In the genomic region with DNA sequence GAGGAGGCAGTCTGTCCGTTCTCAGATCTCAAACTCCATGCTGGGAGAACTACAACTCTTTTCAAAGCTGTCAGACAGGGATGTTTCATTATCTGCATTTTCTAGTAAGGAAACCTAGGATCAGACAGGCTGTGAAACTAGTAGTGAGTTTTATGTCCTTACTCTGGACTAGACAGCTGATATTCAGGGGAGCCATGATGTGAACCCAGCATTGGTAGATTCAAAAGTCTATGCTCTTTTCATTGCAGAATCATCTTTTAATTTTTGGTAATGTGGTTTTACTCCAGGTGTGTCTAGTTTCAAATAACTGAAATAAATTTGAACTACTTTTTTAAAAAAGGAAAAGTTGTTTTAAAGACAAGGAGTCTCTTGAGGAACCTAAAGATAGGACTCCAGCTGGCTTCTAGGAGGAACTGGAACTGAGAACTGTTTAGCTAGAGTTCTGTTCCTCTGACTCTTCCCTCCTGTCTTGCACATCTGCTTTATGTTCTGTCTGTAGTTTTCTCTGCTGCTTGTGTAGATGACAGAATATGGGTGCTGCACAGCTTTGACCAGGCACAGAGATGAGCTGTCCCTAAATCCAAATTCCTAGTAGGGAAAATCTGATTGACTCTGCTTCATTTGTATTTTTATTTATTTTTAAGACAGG, we compare ENCODE assay signal across 10 cellular contexts. TPM values are rescaled to one million over a fixed set of nuclear protein-coding genes. Genes with fewer than 3 reads are reported as not detected.
DNase-seq lines count a peak whose midpoint lies in the region; ATAC-seq and TF ChIP-seq lines count a peak whose summit lies in the region.
"Had no signal": no experiment of that assay in that cellular context is flagged by ENCODE, and none has a peak within 500 bp of the region (broad histone marks: within the 10 kb centered on the region; RNA-seq: fewer than 3 reads in every experiment).

No MANE protein-coding gene starts in this region.

- H3K4me3 Mint-ChIP-seq in CD14-positive monocyte = no peak overlapping the region
- H3K4me3 Mint-ChIP-seq in HFFc6 = no peak overlapping the region
- no peak overlapping the region for H3K4me3 Mint-ChIP-seq in T-helper 17 cell
- H3K4me3 Mint-ChIP-seq: natural killer cell had no signal

- peaks cover 10 to 16% (median 13%) of the 10 kb centered on the region in 7 donors for H3K9me3 Mint-ChIP-seq in CD14-positive monocyte
- no peaks in the 10 kb centered on the region; the same call in none of the 2 replicates for H3K9me3 Mint-ChIP-seq in HFFc6

- peak overlapping the region; percentile 4 for H3K4me3 ChIP-seq in SU-DHL-6 (ENCODE audit: insufficient read depth, low read length, poor library complexity, severe bottlenecking)

- peaks cover 0 to 1% (median 0%) of the 10 kb centered on the region in 3 donors for H3K27me3 Mint-ChIP-seq in CD14-positive monocyte (ENCODE audit: low read depth in 3 of 3)
- peaks cover 20% of the 10 kb centered on the region for H3K27me3 Mint-ChIP-seq in HFFc6 (ENCODE audit: insufficient read depth)
- peaks cover 21% of the 10 kb centered on the region for H3K27me3 Mint-ChIP-seq in T-helper 17 cell

- peak overlapping the region; percentile 78 for H3K27ac ChIP-seq in SU-DHL-6 (ENCODE audit: low read depth, low read length)

- H3K4me2 ChIP-seq in SU-DHL-6 (ENCODE audit: low read depth, low read length, poor library complexity, severe bottlenecking) = peak overlapping the region; percentile 43

- no peak overlapping the region for H2AFZ ChIP-seq in SU-DHL-6 (ENCODE audit: low read depth, low read length, severe bottlenecking)

- H3K79me2 ChIP-seq in SU-DHL-6 (ENCODE audit: insufficient read depth, low read length) = no peaks in the 10 kb centered on the region

- H3K4me1 Mint-ChIP-seq in CD14-positive monocyte (peaks cover 29% of the 10 kb centered on the region), HFFc6 (ENCODE audit: low read depth) (peaks cover 12% of the 10 kb centered on the region), T-helper 17 cell (no peaks in the 10 kb centered on the region)
- H3K4me1 Mint-ChIP-seq: natural killer cell had no signal

- H3K27ac Mint-ChIP-seq in CD14-positive monocyte = peak overlapping the region; percentile 14 to 86 (median 80)
- H3K27ac Mint-ChIP-seq in HFFc6 = no peak overlapping the region
- no peak overlapping the region for H3K27ac Mint-ChIP-seq in T-helper 17 cell
- H3K27ac Mint-ChIP-seq: natural killer cell had no signal

- DNase-seq in CD14-positive monocyte (ENCODE audit: low spot score) = no peak
- DNase-seq in KG1 (lab: John Stamatoyannopoulos, UW) = no peak
- no peak for DNase-seq in HFFc6
- DNase-seq in T-helper 17 cell = no peak
- no peak for DNase-seq in A172 (ENCODE audit: low spot score)
- DNase-seq: head of caudate nucleus, natural killer cell had no signal

- H3K36me3 Mint-ChIP-seq in CD14-positive monocyte (peaks cover 3 to 9% of the 10 kb centered on the region in 2 donors), HFFc6 (ENCODE audit: low read depth) (no peaks in the 10 kb centered on the region; the same call in 1 of the 2 replicates), T-helper 17 cell (ENCODE audit: low read depth) (peaks cover 6% of the 10 kb centered on the region)

- H3K27me3 ChIP-seq in SU-DHL-6 (ENCODE audit: low read length) = no peaks in the 10 kb centered on the region

- TF ChIP-seq CTCF in CD14-positive monocyte (IDR thresholded peaks at IDR 0.05) = no peak
- no peak for TF ChIP-seq CTCF in SU-DHL-6 (IDR thresholded peaks at IDR 0.05; ENCODE audit: insufficient read depth, low read length, poor library complexity, severe bottlenecking)
- TF ChIP-seq CTCF in HFFc6 (IDR thresholded peaks at IDR 0.05) = no peak

- ATAC-seq in GM19395 (IDR thresholded peaks at IDR 0.05; ENCODE audit: unreplicated experiment) (peak; percentile 99), HG02973 (IDR thresholded peaks at IDR 0.05; ENCODE audit: unreplicated experiment) (peak; percentile 74), T-helper 17 cell (no peak)
- ATAC-seq: natural killer cell had no signal

- no peaks in the 10 kb centered on the region for H3K36me3 ChIP-seq in SU-DHL-6 (ENCODE audit: low read length)

- intact Hi-C loops in CD14-positive monocyte (cut with micrococcal nuclease) = no loop called here

- peak overlapping the region; percentile 22 for H3K9ac ChIP-seq in SU-DHL-6 (ENCODE audit: low read length)

- H3K9me3 ChIP-seq in SU-DHL-6 (ENCODE audit: insufficient read depth, low read length) (peaks cover 5% of the 10 kb centered on the region; the same call in 1 of the 2 replicates), T-helper 17 cell (ENCODE audit: control insufficient read depth, low read length, poor library complexity, severe bottlenecking) (no peaks in the 10 kb centered on the region)

- H4K20me1 ChIP-seq in SU-DHL-6 (ENCODE audit: low read depth, low read length) = no peaks in the 10 kb centered on the region

- H3K9me2 ChIP-seq in SU-DHL-6 (replicated peaks; ENCODE audit: insufficient read depth, low read length) = no peaks in the 10 kb centered on the region

- peaks cover 19% of the 10 kb centered on the region; the same call in 1 of the 2 replicates for H3F3A ChIP-seq in SU-DHL-6 (ENCODE audit: insufficient read depth)

RNA-seq across cellular contexts. Expression of a gene that starts 27.8 kb away (rescaled TPM):
- 10 to 100 TPM; 25.6 to 27.9 TPM for polyA plus RNA-seq in CD14-positive monocyte
- 1 to 10 TPM in 5 of 6 experiments, under 1 TPM in 1; 0.83 to 4.8 (median 1.2) TPM for total RNA-seq in HFFc6 (2021; fragmentation: NEBNext Ultra II Directional; extraction: Animal tissue kit (Norgen Biotek cat#: 25700))
- 1 to 10 TPM; 2.3 to 4.6 TPM for total RNA-seq in T-helper 17 cell
- 0.60 and 1.3 TPM in 2 replicates for total RNA-seq in A172 (2014; rRNA removed; shearing (Covaris generic))

Comparison
In these comparisons a context has a peak if more than half of its experiments do, and no peak if none do; other contexts are left out.
1. H3K27ac Mint-ChIP-seq: peak in CD14-positive monocyte (7 of 7); none in HFFc6 (single experiment) and T-helper 17 cell (single experiment).